In the genomic region with DNA sequence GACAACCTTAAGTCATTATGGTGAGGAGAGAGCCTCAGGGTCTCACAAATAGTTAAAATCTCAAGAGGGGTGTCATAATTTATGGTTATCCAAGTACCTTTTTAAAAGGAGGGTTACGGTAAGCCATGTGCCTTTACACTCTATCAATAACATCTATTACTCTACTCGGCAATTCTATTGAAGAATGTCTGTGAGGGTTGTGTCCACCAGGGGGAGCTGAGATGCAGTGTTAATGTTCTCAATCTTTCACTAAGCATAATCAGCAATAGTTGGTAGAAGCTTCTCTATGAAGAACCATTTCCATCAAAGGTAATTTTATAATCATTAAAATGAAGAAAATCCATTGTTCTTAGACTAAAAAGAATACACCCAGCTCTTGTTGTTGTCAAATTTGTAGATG, we compare ENCODE assay signal across 8 cellular contexts.
DNase-seq lines count a peak whose midpoint lies in the region; ATAC-seq, FAIRE-seq and TF ChIP-seq lines count a peak whose summit lies in the region.

No MANE protein-coding gene starts in this region.

- H3K4me1 ChIP-seq in BE2C = no peaks in the 10 kb centered on the region
- H3K4me1 ChIP-seq in OCI-LY1 (ENCODE audit: insufficient read depth, low read length, severe bottlenecking) = no peaks in the 10 kb centered on the region
- no peaks in the 10 kb centered on the region for H3K4me1 ChIP-seq in adipocyte (ENCODE audit: control insufficient read depth, insufficient read depth, low read length)
- H3K4me1 ChIP-seq in HepG2 (ENCODE audit: insufficient read depth, low read length) = no peaks in the 10 kb centered on the region
- H3K4me1 ChIP-seq in upper lobe of left lung = no peaks in the 10 kb centered on the region

- 6% methylated on average over 2 of the region's 2 CpGs for WGBS in HepG2 (ENCODE audit: low lambda C conversion rate)
- 69 to 71% methylated on average over 2 of the region's 2 CpGs for WGBS in upper lobe of left lung, 2 donors

- H3K27ac Mint-ChIP-seq in T-helper 17 cell = no peak overlapping the region

- intact Hi-C loops in HepG2 (cut with micrococcal nuclease; ENCODE audit: unreplicated experiment) = loop anchor here (1.0 kb wide), 1 partner anchor 239 kb away; no protein-coding TSS in a partner anchor

- H3K27ac ChIP-seq in OCI-LY1 (ENCODE audit: low read depth, low read length, poor library complexity, severe bottlenecking) = no peak overlapping the region
- H3K27ac ChIP-seq in HepG2 (ENCODE audit: extremely low read length, insufficient read depth, low read length) = no peak overlapping the region
- no peak overlapping the region for H3K27ac ChIP-seq in upper lobe of left lung

- TF ChIP-seq POLR2A in HepG2 (IDR thresholded peaks at IDR 0.05; ENCODE audit: insufficient read depth in 1 of 2, low read depth in 2 of 2, low read length in 2 of 2) (no peak), upper lobe of left lung (IDR thresholded peaks at IDR 0.05) (no peak)

- no peak overlapping the region for H2AFZ ChIP-seq in OCI-LY1 (ENCODE audit: low read length)
- H2AFZ ChIP-seq in HepG2 (ENCODE audit: low read length) = no peak overlapping the region

- in situ Hi-C loops in HepG2 (cut with HindIII; ENCODE audit: extremely low pct_ligation_motif_present, low pct_unique_long_range_greater_than_20kb) = no loop called here

- no peak for TF ChIP-seq RAD21 in HepG2 (CRISPR knock-in tag; IDR thresholded peaks at IDR 0.05)

- no peaks in the 10 kb centered on the region for H3K36me3 Mint-ChIP-seq in T-helper 17 cell (ENCODE audit: low read depth)

- H3K9me2 ChIP-seq in OCI-LY1 (ENCODE audit: low read depth, low read length) = no peaks in the 10 kb centered on the region

- CTCF ChIA-PET in HepG2 (lab: Yijun Ruan, JAX; ENCODE audit: low intra/inter-chr PET ratio, low total read pairs) = interaction anchor here (2.1 kb wide), 1 partner anchor 239 kb away, joined by 22 read pairs; no protein-coding TSS in a partner anchor

- no TSS peak for BruUV-seq in HepG2 (replicated peaks; lab: Mats Ljungman, UMichigan)

- H3K4me2 ChIP-seq in OCI-LY1 (ENCODE audit: low read length) (no peak overlapping the region), HepG2 (ENCODE audit: low read depth, low read length) (no peak overlapping the region)

- H4K20me1 ChIP-seq in OCI-LY1 (ENCODE audit: insufficient read depth, low read length) = no peaks in the 10 kb centered on the region
- H4K20me1 ChIP-seq in HepG2 (ENCODE audit: insufficient read depth, low read length) = no peaks in the 10 kb centered on the region

- FAIRE-seq in HepG2 (lab: Jason Lieb, UNC) = peak; percentile 48

- DNase-seq in BE2C (peak; percentile 45), adipocyte (ENCODE audit: low read depth) (peak; percentile 40), HepG2 (ENCODE audit: low spot score) (peak; percentile 27), upper lobe of left lung (peak in 1 of 2 donors; percentile 26), T-helper 17 cell (no peak)

- H3K9me3 ChIP-seq in BE2C (no peaks in the 10 kb centered on the region), OCI-LY1 (ENCODE audit: low read length) (no peaks in the 10 kb centered on the region), adipocyte (ENCODE audit: control insufficient read depth, low read length) (no peaks in the 10 kb centered on the region), HepG2 (ENCODE audit: low read length) (no peaks in the 10 kb centered on the region), upper lobe of left lung (no peaks in the 10 kb centered on the region), T-helper 17 cell (ENCODE audit: control insufficient read depth, low read length, poor library complexity, severe bottlenecking) (no peaks in the 10 kb centered on the region)

- H3K4me1 Mint-ChIP-seq in T-helper 17 cell = no peaks in the 10 kb centered on the region

- no peak overlapping the region for H3K4me3 Mint-ChIP-seq in T-helper 17 cell

- no peaks in the 10 kb centered on the region for H3F3A ChIP-seq in OCI-LY1 (ENCODE audit: insufficient read depth, low read length)

- H3K79me2 ChIP-seq in OCI-LY1 (ENCODE audit: insufficient read depth, low read length) (no peaks in the 10 kb centered on the region), HepG2 (ENCODE audit: insufficient read depth, low read length) (no peaks in the 10 kb centered on the region)

- TF ChIP-seq CTCF in BE2C (IDR thresholded peaks at IDR 0.05; ENCODE audit: low read depth, low read length) (peak; percentile 73), OCI-LY1 (IDR thresholded peaks at IDR 0.05; ENCODE audit: low read length) (peak; percentile 80), HepG2 (CRISPR knock-in tag; IDR thresholded peaks at IDR 0.05) (peak; percentile 67), upper lobe of left lung (IDR thresholded peaks at IDR 0.05) (peak in 4 of 6 experiments; percentile 31 to 50 (median 38))

- H3K9ac ChIP-seq in OCI-LY1 (ENCODE audit: low read length) = no peak overlapping the region
- H3K9ac ChIP-seq in adipocyte (ENCODE audit: low read length) = no peak overlapping the region
- no peak overlapping the region for H3K9ac ChIP-seq in HepG2 (ENCODE audit: insufficient read depth, low read depth, low read length)

- H3K27me3 ChIP-seq in BE2C = no peaks in the 10 kb centered on the region
- no peaks in the 10 kb centered on the region for H3K27me3 ChIP-seq in OCI-LY1 (ENCODE audit: insufficient read depth, low read length)
- no peaks in the 10 kb centered on the region for H3K27me3 ChIP-seq in adipocyte (replicated peaks; ENCODE audit: control insufficient read depth, insufficient read depth, low read length)
- H3K27me3 ChIP-seq in HepG2 (ENCODE audit: control insufficient read depth in 1 of 2, insufficient read depth in 2 of 2, low read length in 2 of 2) = no peaks in the 10 kb centered on the region
- H3K27me3 ChIP-seq in upper lobe of left lung = no peaks in the 10 kb centered on the region

- no peak overlapping the region for H3K4me3 ChIP-seq in BE2C (ENCODE audit: low read depth, low read length)
- no peak overlapping the region for H3K4me3 ChIP-seq in OCI-LY1 (ENCODE audit: low read depth, low read length, poor library complexity, severe bottlenecking)
- H3K4me3 ChIP-seq in adipocyte (ENCODE audit: low read length) = no peak overlapping the region
- H3K4me3 ChIP-seq in HepG2 (replicated peaks in 1 of 3; ENCODE audit: insufficient read depth in 1 of 3, low read depth in 2 of 3, low read length in 3 of 3) = no peak overlapping the region
- no peak overlapping the region for H3K4me3 ChIP-seq in upper lobe of left lung

- H3K27me3 Mint-ChIP-seq in T-helper 17 cell = no peaks in the 10 kb centered on the region

- H3K36me3 ChIP-seq in BE2C (no peaks in the 10 kb centered on the region), OCI-LY1 (ENCODE audit: insufficient read depth, low read length) (no peaks in the 10 kb centered on the region), adipocyte (ENCODE audit: control insufficient read depth, insufficient read depth, low read length, severe bottlenecking) (no peaks in the 10 kb centered on the region), HepG2 (replicated peaks in 1 of 2; ENCODE audit: control insufficient read depth in 1 of 2, insufficient read depth in 2 of 2, low read length in 2 of 2) (no peaks in the 10 kb centered on the region), upper lobe of left lung (no peaks in the 10 kb centered on the region)

- POLR2A ChIA-PET in HepG2 (lab: Yijun Ruan, JAX) = no interaction called here

- ATAC-seq in GM18868 (IDR thresholded peaks at IDR 0.05; ENCODE audit: unreplicated experiment) (peak; percentile 95), HG03095 (IDR thresholded peaks at IDR 0.05; ENCODE audit: unreplicated experiment) (peak; percentile 84), HepG2 (peak; percentile 49; the same call in 1 of the 3 replicates), upper lobe of left lung (ENCODE audit: low FRiP score in 2 of 2) (peak in 1 of 2 donors; percentile 64), T-helper 17 cell (no peak)

- TF ChIP-seq EP300 in HepG2 (IDR thresholded peaks at IDR 0.05; ENCODE audit: low read depth in 2 of 2, low read length in 2 of 2) (no peak), HepG2 (CRISPR knock-in tag; IDR thresholded peaks at IDR 0.05; ENCODE audit: borderline replicate concordance) (no peak), upper lobe of left lung (IDR thresholded peaks at IDR 0.05) (no peak)

TF ChIP-seq in HepG2, 621 proteins besides CTCF, POLR2A, EP300 and RAD21:
- TF ChIP-seq ZBTB44 (CRISPR knock-in tag; IDR thresholded peaks at IDR 0.05) (no peak), STAG1 (CRISPR knock-in tag; IDR thresholded peaks at IDR 0.05) (peak; percentile 50), SMC3 (IDR thresholded peaks at IDR 0.05; ENCODE audit: low read length) (peak; percentile 75)

Comparison
In these comparisons a context has a peak if more than half of its experiments do, and no peak if none do; other contexts are left out.
1. DNase-seq: peak in BE2C (single experiment), adipocyte (single experiment) and HepG2 (single experiment); none in T-helper 17 cell (0 of 3).
2. Peak in every context shown above with its lines, with median percentiles within 50 percentile points of each other: CTCF ChIP-seq.